In genomic region chr9:66837242-66837937, GRCh38 we compare ENCODE assay signal across 7 cellular contexts.
A peak's percentile ranks its signal among the peaks of the same experiment; 100 is the strongest.
DNase-seq lines count a peak whose midpoint lies in the region; ATAC-seq and TF ChIP-seq lines count a peak whose summit lies in the region.
"Not testable (repeated sequence)": the region's sequence is repeated elsewhere in the genome, so short reads cannot be mapped to it uniquely, and the experiment has no call there.

No MANE protein-coding gene starts in this region.

- not testable (repeated sequence) for H3K4me1 Mint-ChIP-seq in activated T-helper 17 cell treated with anti-CD3 and anti-CD28 coated beads, Interleukin-2, amount 50 U/mL, for 72 hours

- H3K27me3 Mint-ChIP-seq in activated T-helper 17 cell treated with anti-CD3 and anti-CD28 coated beads, Interleukin-2, amount 50 U/mL, for 72 hours = not testable (repeated sequence)

- ATAC-seq in GM18858 (IDR thresholded peaks at IDR 0.05; ENCODE audit: unreplicated experiment) (peak; percentile 45), GM18868 (IDR thresholded peaks at IDR 0.05; ENCODE audit: unreplicated experiment) (peak; percentile 62), HG02678 (IDR thresholded peaks at IDR 0.05; ENCODE audit: unreplicated experiment) (peak; percentile 42), HG03442 (IDR thresholded peaks at IDR 0.05; ENCODE audit: unreplicated experiment) (peak; percentile 54), RWPE2 (ENCODE audit: low read depth) (peak; percentile 17; the same call in 1 of the 3 replicates), right lobe of liver (peak in 3 of 4 donors; percentile 35 to 45 (median 39))
- ATAC-seq in activated T-helper 17 cell treated with anti-CD3 and anti-CD28 coated beads, Interleukin-2, amount 50 U/mL, for 72 hours (replicated peaks) = peak; percentile 32

- H3K27ac Mint-ChIP-seq in activated T-helper 17 cell treated with anti-CD3 and anti-CD28 coated beads, Interleukin-2, amount 50 U/mL, for 72 hours = not testable (repeated sequence)

- TF ChIP-seq POLR2A in right lobe of liver (IDR thresholded peaks at IDR 0.05) = not testable (repeated sequence)

- not testable (repeated sequence) for DNase-seq in RWPE2 (ENCODE audit: low spot score); right lobe of liver

- not testable (repeated sequence) for H3K36me3 Mint-ChIP-seq in activated T-helper 17 cell treated with anti-CD3 and anti-CD28 coated beads, Interleukin-2, amount 50 U/mL, for 72 hours (ENCODE audit: low read depth)

- H3K4me3 Mint-ChIP-seq in activated T-helper 17 cell treated with anti-CD3 and anti-CD28 coated beads, Interleukin-2, amount 50 U/mL, for 72 hours = not testable (repeated sequence)

- not testable (repeated sequence) for H3K36me3 ChIP-seq in RWPE2 (ENCODE audit: low read depth); right lobe of liver

- H3K4me3 ChIP-seq in RWPE2 (ENCODE audit: severe bottlenecking); right lobe of liver: not testable (repeated sequence)

- not testable (repeated sequence) for H3K27me3 ChIP-seq in RWPE2 (ENCODE audit: insufficient read depth, poor library complexity, severe bottlenecking); right lobe of liver

- not testable (repeated sequence) for H3K9me3 ChIP-seq in RWPE2 (ENCODE audit: severe bottlenecking); right lobe of liver

- WGBS in right lobe of liver (ENCODE audit: insufficient coverage, low coverage, low lambda C conversion rate, missing lambda C conversion rate) = 68% methylated on average over 3 of the region's 9 CpGs

- not testable (repeated sequence) for H3K9me3 Mint-ChIP-seq in activated T-helper 17 cell treated with anti-CD3 and anti-CD28 coated beads, Interleukin-2, amount 50 U/mL, for 72 hours

- intact Hi-C loops in right lobe of liver (cut with DNase I) = not testable (repeated sequence)

- H3K4me1 ChIP-seq in RWPE2 (ENCODE audit: insufficient read depth, poor library complexity, severe bottlenecking); right lobe of liver: not testable (repeated sequence)

- H3K27ac ChIP-seq in RWPE2 (ENCODE audit: poor library complexity, severe bottlenecking); right lobe of liver: not testable (repeated sequence)

- not testable (repeated sequence) for TF ChIP-seq CTCF in RWPE2 (IDR thresholded peaks at IDR 0.05; ENCODE audit: poor library complexity, severe bottlenecking); right lobe of liver (IDR thresholded peaks at IDR 0.05)
